8 cellular contexts compared by ENCODE assay signal in genomic region chr3:185362850-185363661, GRCh38. TPM values are rescaled to one million over a fixed set of nuclear protein-coding genes. Genes with fewer than 3 reads are reported as not detected.
DNase-seq lines count a peak whose midpoint lies in the region; ATAC-seq, FAIRE-seq and TF ChIP-seq lines count a peak whose summit lies in the region.

TSS of gene MAP3K13 (plus strand) at chr3:185363136. CDS start at chr3:185428582, 65,446 bp downstream.

- peak within 1 kb of the TSS; percentile 41 for H3K4me3 ChIP-seq in K562
- H3K4me3 ChIP-seq in right cardiac atrium (ENCODE audit: low read length), result peak within 1 kb of the TSS; percentile 96
- H3K4me3 ChIP-seq in trophoblast cell (ENCODE audit: low read depth, low read length), result peak within 1 kb of the TSS; percentile 58

- in situ Hi-C loops in K562 (cut with MboI), result no loop called here

- peak within 1 kb of the TSS; percentile 83 for H3K4me2 ChIP-seq in K562 (ENCODE audit: insufficient read depth, low read length)
- peak within 1 kb of the TSS; percentile 92 for H3K4me2 ChIP-seq in trophoblast cell (ENCODE audit: low read length)

- no peak within 1 kb of the TSS for H4K8ac ChIP-seq in trophoblast cell (ENCODE audit: low read depth, low read length)

- H3K4me1 ChIP-seq in K562 (replicated peaks in 1 of 2; ENCODE audit: control insufficient read depth in 2 of 2, insufficient read depth in 2 of 2, low read length in 2 of 2) (no peaks in the 10 kb centered on the region; a peak in 1 of 5 replicates), right cardiac atrium (ENCODE audit: control insufficient read depth, insufficient read depth, low read length) (no peaks in the 10 kb centered on the region), trophoblast cell (ENCODE audit: control insufficient read depth in 1 of 2, insufficient read depth in 2 of 2, low read length in 2 of 2) (peaks cover 2 to 3% of the 10 kb centered on the region in 2 experiments)

- no peaks in the 10 kb centered on the region for H3K79me1 ChIP-seq in trophoblast cell (ENCODE audit: low read length)

- H2AK5ac ChIP-seq in trophoblast cell (ENCODE audit: low read length), result no peak within 1 kb of the TSS

- intact Hi-C loops in K562 (cut with micrococcal nuclease) (no loop called here), right cardiac atrium (cut with DNase I) (no loop called here)

- no peak within 1 kb of the TSS for H3K23ac ChIP-seq in trophoblast cell (ENCODE audit: low read length)

- FAIRE-seq in K562 (lab: Jason Lieb, UNC), result peak; percentile 87

- no peak within 1 kb of the TSS for H2BK120ac ChIP-seq in trophoblast cell (ENCODE audit: insufficient read depth, low read length, poor library complexity)

- H3K14ac ChIP-seq in trophoblast cell (ENCODE audit: low read length), result no peak within 1 kb of the TSS

- no TSS peak for BruUV-seq in K562 (replicated peaks; lab: Mats Ljungman, UMichigan)

- no peak for TF ChIP-seq RAD21 in Ishikawa (IDR thresholded peaks at IDR 0.05; ENCODE audit: low read depth)
- TF ChIP-seq RAD21 in K562 (CRISPR knock-in tag; conservative IDR thresholded peaks at IDR 0.05 in 1 of 2, IDR thresholded peaks at IDR 0.05 in 1 of 2), result no peak

- H3K27me3 ChIP-seq in K562 (ENCODE audit: control insufficient read depth in 2 of 2, insufficient read depth in 2 of 2, low read length in 2 of 2) (peaks cover 0 to 7% of the 10 kb centered on the region in 2 experiments; a peak in 2 of 5 replicates), right cardiac atrium (ENCODE audit: control insufficient read depth, insufficient read depth) (no peaks in the 10 kb centered on the region), trophoblast cell (ENCODE audit: insufficient read depth, low read length) (no peaks in the 10 kb centered on the region)

- peak within 1 kb of the TSS; percentile 85 for H2AFZ ChIP-seq in K562 (ENCODE audit: low read depth, low read length)
- peak within 1 kb of the TSS; percentile 30 for H2AFZ ChIP-seq in trophoblast cell (ENCODE audit: insufficient read depth, low read length, poor library complexity)

- H3K9ac ChIP-seq in K562 (ENCODE audit: insufficient read depth in 1 of 2, low read depth in 2 of 2, low read length in 2 of 2) (peak within 1 kb of the TSS; percentile 36 to 80; a peak in 3 of 4 replicates), trophoblast cell (ENCODE audit: low read length) (no peak within 1 kb of the TSS)

- WGBS in K562 (ENCODE audit: insufficient coverage, low coverage, missing lambda C conversion rate), result under 1% methylated on average over 16 of the region's 17 CpGs
- under 1% methylated on average over 17 of the region's 17 CpGs for WGBS in right cardiac atrium
- no CpG with 5 or more reads among the region's 17 CpGs for WGBS in trophoblast cell (ENCODE audit: extremely low coverage, insufficient coverage, insufficient read length)

- POLR2A ChIA-PET in K562 (lab: Yijun Ruan, JAX), result interaction anchor here (0.6 to 1.2 kb wide), 3 partner anchors 10 to 127 kb away, joined by 3 to 4 read pairs (median 3); no protein-coding TSS in a partner anchor

- no peak within 1 kb of the TSS for H3K18ac ChIP-seq in trophoblast cell (ENCODE audit: low read length)

- H3K79me2 ChIP-seq in K562 (ENCODE audit: control insufficient read depth, insufficient read depth, low read length) (no peaks in the 10 kb centered on the region), trophoblast cell (ENCODE audit: control insufficient read depth, insufficient read depth, low read length, poor library complexity) (no peaks in the 10 kb centered on the region)

- no peaks in the 10 kb centered on the region for H3K9me1 ChIP-seq in K562 (ENCODE audit: control insufficient read depth, insufficient read depth, low read length)

- no peaks in the 10 kb centered on the region for H4K20me1 ChIP-seq in K562 (replicated peaks; ENCODE audit: control insufficient read depth, insufficient read depth, low read length)

- H3K9me3 ChIP-seq in K562 (replicated peaks; ENCODE audit: control insufficient read depth, insufficient read depth, low read depth, low read length), result no peaks in the 10 kb centered on the region
- no peaks in the 10 kb centered on the region for H3K9me3 ChIP-seq in right cardiac atrium (ENCODE audit: control insufficient read depth, low read length)
- no peaks in the 10 kb centered on the region for H3K9me3 ChIP-seq in trophoblast cell (ENCODE audit: insufficient read depth, low read depth, low read length)

- TF ChIP-seq EP300 in Ishikawa (IDR thresholded peaks at IDR 0.05; ENCODE audit: borderline replicate concordance) (no peak), K562 (IDR thresholded peaks at IDR 0.05; ENCODE audit: low read length) (no peak)

- TF ChIP-seq POLR2A in K562 (conservative IDR thresholded peaks at IDR 0.05), result no peak

- H3K27ac ChIP-seq in K562 (ENCODE audit: extremely low read depth, low read depth, low read length), result no peak within 1 kb of the TSS
- H3K27ac ChIP-seq in right cardiac atrium (ENCODE audit: low read length), result peak within 1 kb of the TSS; percentile 55
- H3K27ac ChIP-seq in trophoblast cell (ENCODE audit: low read depth, low read length), result no peak within 1 kb of the TSS

- no peak within 1 kb of the TSS for H4K91ac ChIP-seq in trophoblast cell (ENCODE audit: low read depth, low read length)

- H2BK5ac ChIP-seq in trophoblast cell (ENCODE audit: low read depth, low read length, poor library complexity), result no peak within 1 kb of the TSS

- DNase-seq in GM03348 (ENCODE audit: low spot score) (peak; percentile 93), K562 (ENCODE audit: extremely low read depth in 1 of 4, low spot score in 3 of 4) (peak; percentile 72 to 84 (median 80)), right cardiac atrium (peak; percentile 88 to 92 (median 89)), trophoblast cell (peak; percentile 79 to 87), NCI-H345 (lab: John Stamatoyannopoulos, UW) (no peak)

- H3K36me3 ChIP-seq in K562 (ENCODE audit: control insufficient read depth, insufficient read depth, low read length) (no peaks in the 10 kb centered on the region), trophoblast cell (ENCODE audit: control insufficient read depth in 1 of 2, insufficient read depth in 2 of 2, low read length in 2 of 2) (no peaks in the 10 kb centered on the region)

- CTCF ChIA-PET in K562 (lab: Yijun Ruan, JAX; ENCODE audit: low intra/inter-chr PET ratio), result no interaction called here

- TF ChIP-seq CTCF in K562 (IDR thresholded peaks at IDR 0.05 in 2 of 3, conservative IDR thresholded peaks at IDR 0.05 in 1 of 3; ENCODE audit: insufficient read depth in 2 of 3, low read depth in 1 of 3, low read length in 3 of 3), result no peak

- H2BK12ac ChIP-seq in trophoblast cell (ENCODE audit: low read length), result no peak within 1 kb of the TSS

- ATAC-seq in GM21786 (IDR thresholded peaks at IDR 0.05; ENCODE audit: unreplicated experiment) (peak; percentile 98), K562 (peak; percentile 100), right cardiac atrium (peak; percentile 100)

- no peak within 1 kb of the TSS for H4K12ac ChIP-seq in trophoblast cell (ENCODE audit: low read depth, low read length)

- no peak within 1 kb of the TSS for H3K4ac ChIP-seq in trophoblast cell (ENCODE audit: low read depth, low read length)

TF ChIP-seq in Ishikawa, 13 proteins besides CTCF, POLR2A, EP300 and RAD21 (continues in another document):
- TF ChIP-seq FOXM1 (IDR thresholded peaks at IDR 0.05; ENCODE audit: borderline replicate concordance, low read depth) (no peak), YY1 (IDR thresholded peaks at IDR 0.05; ENCODE audit: low read depth) (0 out of 2 replicates have a peak, but pooled peaks have one; percentile 5), MAX (IDR thresholded peaks at IDR 0.05) (0 out of 2 replicates have a peak, but pooled peaks have one; percentile 38)

TF ChIP-seq in PFSK-1, 5 proteins besides CTCF, POLR2A, EP300 and RAD21 (continues in another document):
- TF ChIP-seq FOXP2 (optimal IDR thresholded peaks at IDR 0.05; ENCODE audit: borderline replicate concordance, extremely low read depth, extremely low read length, insufficient read depth), result peak; percentile 17

TF ChIP-seq in K562, 482 proteins besides CTCF, POLR2A, EP300 and RAD21 (continues in another document):
- TF ChIP-seq POLR2G (IDR thresholded peaks at IDR 0.05; ENCODE audit: low read depth, low read length), result no peak
- peak; percentile 30 for TF ChIP-seq RBBP5 (IDR thresholded peaks at IDR 0.05; ENCODE audit: borderline replicate concordance, insufficient read depth, low read length, poor library complexity, severe bottlenecking)

RNA-seq across cellular contexts. Expression of gene MAP3K13, which starts in this region (rescaled TPM):
- 3.7 TPM for polyA plus RNA-seq in PFSK-1 (2012; ENCODE audit: insufficient read length, low read depth)
- 1.4 and 2.4 TPM in 2 replicates for total RNA-seq in K562 (2011; cell fraction: chromatin; rRNA removed; ENCODE audit: low replicate concordance)
- 0.33 and 0.53 TPM in 2 replicates for total RNA-seq in K562 (2011; cell fraction: nucleolus; rRNA removed)
- 0.44 and 0.92 TPM in 2 replicates for total RNA-seq in K562 (2011; cell fraction: nucleoplasm; rRNA removed)
- not detected in 2 replicates for total RNA-seq in K562 (2014; rRNA removed)
- total RNA-seq in K562 (2014; rRNA removed; fragmentation: Illumina TruSeq; extraction: Trizol), result 0.03 and 0.15 TPM in 2 replicates
- total RNA-seq in K562 (2015; rRNA removed; fragmentation: Illumina TruSeq; extraction: Trizol), result 0.04 TPM in 1 of 2 replicates, not detected in the other
- 0.20 and 0.98 TPM in 2 replicates for total RNA-seq in K562 (2021)
- polyA plus RNA-seq in K562 (2011; rRNA removed), result 0.14 and 0.32 TPM in 2 replicates
- 0.06 and 0.40 TPM in 2 replicates for polyA plus RNA-seq in K562 (2011; cell fraction: cytosol; rRNA removed)
- polyA plus RNA-seq in K562 (2011; cell fraction: nucleus; rRNA removed), result 0.09 and 0.48 TPM in 2 replicates
- 0.25 and 0.69 TPM in 2 replicates for polyA plus RNA-seq in K562 (2012)
- polyA plus RNA-seq in K562 (2014; fragmentation: Illumina TruSeq; extraction: Trizol), result 0.13 TPM in 1 of 2 replicates, not detected in the other
- polyA plus RNA-seq in K562 (2014; fragmentation: Nextera tagmentation; extraction: Ambion mirVana), result under 1 TPM; 0.13 to 0.20 TPM
- not detected in 2 replicates for polyA plus RNA-seq in K562 (2014; rRNA removed)
- 5.0 and 5.3 TPM in 2 replicates for polyA minus RNA-seq in K562 (2011; rRNA and poly(A)+ RNA removed)
- polyA minus RNA-seq in K562 (2011; cell fraction: cytosol; rRNA and poly(A)+ RNA removed), result 0.91 and 1.3 TPM in 2 replicates
- polyA minus RNA-seq in K562 (2011; cell fraction: nucleus; rRNA and poly(A)+ RNA removed), result 0.67 and 0.78 TPM in 2 replicates
- total RNA-seq in right cardiac atrium, result 10 to 100 TPM; 10.8 to 18.5 (median 12.5) TPM
- polyA plus RNA-seq in right cardiac atrium, result 11.5 TPM
- 42.8 and 44.6 TPM in 2 replicates for polyA plus RNA-seq in trophoblast cell (2013)

Comparison
In these comparisons a context has a peak if more than half of its experiments do, and no peak if none do; other contexts are left out.
1. H3K4me3 ChIP-seq: peak in every context shown above with its lines; median percentile 96 in right cardiac atrium; 58 in trophoblast cell; 41 in K562.